In genomic region chr1:31627930-31628421, GRCh38 we compare ENCODE assay signal across 14 cellular contexts. TPM values are rescaled to one million over a fixed set of nuclear protein-coding genes. Genes with fewer than 3 reads are reported as not detected.
DNase-seq lines count a peak whose midpoint lies in the region; ATAC-seq and TF ChIP-seq lines count a peak whose summit lies in the region.
"Had no signal": no experiment of that assay in that cellular context is flagged by ENCODE, and none has a peak within 500 bp of the region (broad histone marks: within the 10 kb centered on the region; RNA-seq: fewer than 3 reads in every experiment).

No MANE protein-coding gene starts in this region.

- H3K9ac ChIP-seq in PC-3 (ENCODE audit: low read length) = no peak overlapping the region

- H4K20me1 ChIP-seq in PC-3 (ENCODE audit: low read length) = no peaks in the 10 kb centered on the region

- H3K9me3 ChIP-seq in SJCRH30 (replicated peaks) (no peaks in the 10 kb centered on the region), PC-3 (ENCODE audit: low read length) (no peaks in the 10 kb centered on the region)
- H3K9me3 ChIP-seq: spleen had no signal

- TF ChIP-seq CTCF in fibroblast of the aortic adventitia (IDR thresholded peaks at IDR 0.05; ENCODE audit: insufficient read depth, low read length) = no peak
- TF ChIP-seq CTCF in omental fat pad (IDR thresholded peaks at IDR 0.05) = no peak
- no peak for TF ChIP-seq CTCF in PC-3 (conservative IDR thresholded peaks at IDR 0.05; ENCODE audit: low read depth, low read length)

- peaks cover 9% of the 10 kb centered on the region for H3K36me3 ChIP-seq in SJCRH30
- H3K36me3 ChIP-seq in PC-3 (ENCODE audit: low read depth, low read length) = peaks cover 16% of the 10 kb centered on the region; the same call in 1 of the 2 replicates

- no peak overlapping the region for H3K4me2 ChIP-seq in PC-3 (ENCODE audit: low read length)

- H3F3A ChIP-seq in PC-3 (ENCODE audit: low read length, unreplicated experiment) = no peaks in the 10 kb centered on the region

- no TSS peak for BruUV-seq in PC-3 (replicated peaks; lab: Mats Ljungman, UMichigan)

- H3K27me3 ChIP-seq in SJCRH30 (no peaks in the 10 kb centered on the region), PC-3 (ENCODE audit: low read length) (no peaks in the 10 kb centered on the region)
- H3K27me3 ChIP-seq: spleen had no signal

- H3K4me1 ChIP-seq in SJCRH30 = peaks cover 8% of the 10 kb centered on the region; the same call in 1 of the 2 replicates
- no peaks in the 10 kb centered on the region for H3K4me1 ChIP-seq in PC-3 (ENCODE audit: insufficient read depth, low read length)

- CTCF ChIA-PET in PC-3 (lab: Charles Lee) = no interaction called here

- DNase-seq in A172 (ENCODE audit: low spot score) (peak; percentile 53), SJCRH30 (peak in 1 of 2 experiments; percentile 24), fibroblast of the aortic adventitia (ENCODE audit: low read depth) (peak; percentile 58), omental fat pad (ENCODE audit: low spot score) (no peak), KG1 (lab: John Stamatoyannopoulos, UW) (no peak), CD1c-positive myeloid dendritic cell (ENCODE audit: extremely low spot score) (no peak), PC-3 (no peak)
- DNase-seq: amniotic stem cell, Kasumi-1, NCI-H526 treated with DMSO at 0.1 percent for 48 hours, spleen had no signal

- POLR2A ChIA-PET in PC-3 (lab: Charles Lee; ENCODE audit: unreplicated experiment) = no interaction called here

- intact Hi-C loops in PC-3 (cut with micrococcal nuclease) = no loop called here

- no peak overlapping the region for H3K4me3 ChIP-seq in SJCRH30
- H3K4me3 ChIP-seq in fibroblast of the aortic adventitia (ENCODE audit: low read depth, low read length) = no peak overlapping the region
- no peak overlapping the region for H3K4me3 ChIP-seq in PC-3 (ENCODE audit: low read length)
- H3K4me3 ChIP-seq: spleen had no signal

- ATAC-seq in omental fat pad (ENCODE audit: low FRiP score) (peak; percentile 38), HG03439 (IDR thresholded peaks at IDR 0.05; ENCODE audit: unreplicated experiment) (no peak), PC-3 (no peak)
- ATAC-seq: HCT116 had no signal

- H3K27ac ChIP-seq in SJCRH30 (peak overlapping the region; percentile 43), PC-3 (ENCODE audit: low read length) (no peak overlapping the region)

- no peaks in the 10 kb centered on the region for H3K79me2 ChIP-seq in PC-3 (ENCODE audit: low read length)

- no peak overlapping the region for H2AFZ ChIP-seq in PC-3 (ENCODE audit: low read length)

- no peaks in the 10 kb centered on the region for H3K9me2 ChIP-seq in PC-3 (replicated peaks; ENCODE audit: low read length)

RNA-seq across cellular contexts. Expression of gene HCRTR1, which starts 10.5 kb away (rescaled TPM):
- total RNA-seq in A172 (2014; rRNA removed; shearing (Covaris generic)) = not detected in 2 replicates
- not detected in 2 replicates for total RNA-seq in SJCRH30 (2014; rRNA removed; shearing (Covaris generic))
- total RNA-seq in fibroblast of the aortic adventitia (ENCODE audit: low replicate concordance) (0.18 TPM in 1 of 2 replicates, not detected in the other), omental fat pad (1 to 10 TPM in 1 of 4 donors, not detected in 3; 1.6 TPM), PC-3 (2014; rRNA removed) (not detected in 2 replicates)
- total RNA-seq: activated CD8-positive, alpha-beta memory T cell treated with anti-CD3 and anti-CD28 coated beads for 36 hours; spleen had no signal

RNA-seq across cellular contexts. Expression of gene PEF1, which starts 16.7 kb away (rescaled TPM):
- total RNA-seq in A172 (2014; rRNA removed; shearing (Covaris generic)) = 62.2 and 62.7 TPM in 2 replicates
- 64.8 and 72.3 TPM in 2 replicates for total RNA-seq in SJCRH30 (2014; rRNA removed; shearing (Covaris generic))
- total RNA-seq in fibroblast of the aortic adventitia (ENCODE audit: low replicate concordance) (33.3 and 59.8 TPM in 2 replicates), omental fat pad (10 to 100 TPM; 54.7 to 73.5 (median 67.3) TPM), PC-3 (2014; rRNA removed) (88.4 and 91.6 TPM in 2 replicates)

RNA-seq across cellular contexts. Expression of gene TINAGL1, which starts 51.7 kb away (rescaled TPM):
- 178 and 257 TPM in 2 replicates for total RNA-seq in A172 (2014; rRNA removed; shearing (Covaris generic))
- total RNA-seq in SJCRH30 (2014; rRNA removed; shearing (Covaris generic)) = 0.56 and 1.2 TPM in 2 replicates
- total RNA-seq in fibroblast of the aortic adventitia (ENCODE audit: low replicate concordance) = 1.2 and 99.8 TPM in 2 replicates
- 100 to 1,000 TPM in 3 of 4 donors, 10 to 100 TPM in 1; 89.7 to 661 (median 197) TPM for total RNA-seq in omental fat pad
- 176 and 217 TPM in 2 replicates for total RNA-seq in PC-3 (2014; rRNA removed)
- total RNA-seq: activated CD8-positive, alpha-beta memory T cell treated with anti-CD3 and anti-CD28 coated beads for 36 hours had no signal

Comparison
In these comparisons a context has a peak if more than half of its experiments do, and no peak if none do; other contexts are left out.
1. DNase-seq: peak in A172 (single experiment) and fibroblast of the aortic adventitia (single experiment); none in omental fat pad (single experiment), KG1 (single experiment), CD1c-positive myeloid dendritic cell (single experiment) and PC-3 (single experiment).